Comparison of ENCODE assay signal across 8 cellular contexts in genomic region chr4:6269400-6269650, GRCh38. TPM values are rescaled to one million over a fixed set of nuclear protein-coding genes. Genes with fewer than 3 reads are reported as not detected.
DNase-seq lines count a peak whose midpoint lies in the region; ATAC-seq and TF ChIP-seq lines count a peak whose summit lies in the region.

No MANE protein-coding gene starts in this region.

- no peaks in the 10 kb centered on the region for H3K9me3 Mint-ChIP-seq in activated naive CD8-positive, alpha-beta T cell treated with anti-CD3 and anti-CD28 coated beads, Interleukin-2, amount 10 ng/mL, durations not matched to agents 7 days and 5 days

- DNase-seq in stimulated activated CD8-positive, alpha-beta memory T cell treated with anti-CD3 and anti-CD28 coated beads, Interleukin-15, amount 100 ng/mL, for 1 hour (ENCODE audit: low read depth): peak; percentile 2
- DNase-seq in stimulated activated CD8-positive, alpha-beta memory T cell treated with anti-CD3 and anti-CD28 coated beads, Interleukin-4, amount 100 ng/mL, for 48 hours: no peak
- DNase-seq in activated naive CD8-positive, alpha-beta T cell treated with anti-CD3 and anti-CD28 coated beads, Interleukin-2, amount 10 ng/mL, durations not matched to agents 7 days and 5 days: no peak
- DNase-seq in lower lobe of right lung (no peak), uterus (no peak), HPDE6-E6E7 (ENCODE audit: extremely low spot score) (no peak), NCI-H1930 (lab: John Stamatoyannopoulos, UW) (no peak), hypothalamus (lab: John Stamatoyannopoulos, UW) (no peak)

- peak overlapping the region; percentile 51 for H3K27ac ChIP-seq in lower lobe of right lung
- peak overlapping the region; percentile 24 to 40 for H3K27ac ChIP-seq in uterus

- H3K27ac Mint-ChIP-seq in activated naive CD8-positive, alpha-beta T cell treated with anti-CD3 and anti-CD28 coated beads, Interleukin-2, amount 10 ng/mL, durations not matched to agents 7 days and 5 days: peak overlapping the region; percentile 5

- peaks cover 34% of the 10 kb centered on the region for H3K27me3 Mint-ChIP-seq in activated naive CD8-positive, alpha-beta T cell treated with anti-CD3 and anti-CD28 coated beads, Interleukin-2, amount 10 ng/mL, durations not matched to agents 7 days and 5 days

- TF ChIP-seq CTCF in lower lobe of right lung (IDR thresholded peaks at IDR 0.05) (no peak), uterus (IDR thresholded peaks at IDR 0.05) (no peak)

- H3K4me1 ChIP-seq in lower lobe of right lung: peaks cover 54% of the 10 kb centered on the region
- peaks cover 9 to 17% of the 10 kb centered on the region in 2 donors for H3K4me1 ChIP-seq in uterus

- H3K36me3 Mint-ChIP-seq in activated naive CD8-positive, alpha-beta T cell treated with anti-CD3 and anti-CD28 coated beads, Interleukin-2, amount 10 ng/mL, durations not matched to agents 7 days and 5 days: no peaks in the 10 kb centered on the region

- ATAC-seq in activated naive CD8-positive, alpha-beta T cell treated with anti-CD3 and anti-CD28 coated beads, Interleukin-2, amount 10 ng/mL, durations not matched to agents 7 days and 5 days (ENCODE audit: low read depth): peak; percentile 25
- no peak for ATAC-seq in lower lobe of right lung

- no peaks in the 10 kb centered on the region for H3K27me3 ChIP-seq in lower lobe of right lung (ENCODE audit: low read depth)
- no peaks in the 10 kb centered on the region for H3K27me3 ChIP-seq in uterus

- peak overlapping the region; percentile 82 for H3K4me3 Mint-ChIP-seq in activated naive CD8-positive, alpha-beta T cell treated with anti-CD3 and anti-CD28 coated beads, Interleukin-2, amount 10 ng/mL, durations not matched to agents 7 days and 5 days

- POLR2A ChIA-PET in activated naive CD8-positive, alpha-beta T cell treated with anti-CD3 and anti-CD28 coated beads, Interleukin-2, amount 10 ng/mL, durations not matched to agents 7 days and 5 days (lab: Charles Lee): no interaction called here

- H3K9me3 ChIP-seq in lower lobe of right lung (no peaks in the 10 kb centered on the region), uterus (no peaks in the 10 kb centered on the region)

- H3K36me3 ChIP-seq in lower lobe of right lung: no peaks in the 10 kb centered on the region
- H3K36me3 ChIP-seq in uterus: no peaks in the 10 kb centered on the region

- peak overlapping the region; percentile 92 for H3K4me3 ChIP-seq in lower lobe of right lung
- peak overlapping the region in 1 of 2 donors; percentile 12 for H3K4me3 ChIP-seq in uterus

- TF ChIP-seq POLR2A in uterus (IDR thresholded peaks at IDR 0.05): no peak

- H3K4me1 Mint-ChIP-seq in activated naive CD8-positive, alpha-beta T cell treated with anti-CD3 and anti-CD28 coated beads, Interleukin-2, amount 10 ng/mL, durations not matched to agents 7 days and 5 days: peaks cover 21% of the 10 kb centered on the region

- intact Hi-C loops in lower lobe of right lung (cut with DNase I): no loop called here
- intact Hi-C loops in uterus (cut with DNase I; ENCODE audit: low total_unique reads): no loop called here

RNA-seq across cellular contexts. Expression of gene WFS1, which starts 0.3 kb away (rescaled TPM):
- total RNA-seq in activated naive CD8-positive, alpha-beta T cell treated with anti-CD3 and anti-CD28 coated beads, Interleukin-2, amount 10 ng/mL, durations not matched to agents 7 days and 5 days: 1 to 10 TPM; 2.3 to 2.4 TPM
- total RNA-seq in lower lobe of right lung (70.3 TPM), uterus (100 to 1,000 TPM in 1 of 4 donors, 10 to 100 TPM in 3; 27.5 to 118 (median 51.9) TPM)

Comparison
In these comparisons a context has a peak if more than half of its experiments do, and no peak if none do; other contexts are left out.
1. RNA of gene WFS1, which starts 0.3 kb away (total RNA-seq): 70.3 TPM in lower lobe of right lung (single experiment) and 27.5 to 118 TPM in uterus; 2.3 to 2.4 TPM in activated naive CD8-positive, alpha-beta T cell treated with anti-CD3 and anti-CD28 coated beads, Interleukin-2, amount 10 ng/mL, durations not matched to agents 7 days and 5 days; every median in the first group is over 4 times any median in the second.